In the genomic region with DNA sequence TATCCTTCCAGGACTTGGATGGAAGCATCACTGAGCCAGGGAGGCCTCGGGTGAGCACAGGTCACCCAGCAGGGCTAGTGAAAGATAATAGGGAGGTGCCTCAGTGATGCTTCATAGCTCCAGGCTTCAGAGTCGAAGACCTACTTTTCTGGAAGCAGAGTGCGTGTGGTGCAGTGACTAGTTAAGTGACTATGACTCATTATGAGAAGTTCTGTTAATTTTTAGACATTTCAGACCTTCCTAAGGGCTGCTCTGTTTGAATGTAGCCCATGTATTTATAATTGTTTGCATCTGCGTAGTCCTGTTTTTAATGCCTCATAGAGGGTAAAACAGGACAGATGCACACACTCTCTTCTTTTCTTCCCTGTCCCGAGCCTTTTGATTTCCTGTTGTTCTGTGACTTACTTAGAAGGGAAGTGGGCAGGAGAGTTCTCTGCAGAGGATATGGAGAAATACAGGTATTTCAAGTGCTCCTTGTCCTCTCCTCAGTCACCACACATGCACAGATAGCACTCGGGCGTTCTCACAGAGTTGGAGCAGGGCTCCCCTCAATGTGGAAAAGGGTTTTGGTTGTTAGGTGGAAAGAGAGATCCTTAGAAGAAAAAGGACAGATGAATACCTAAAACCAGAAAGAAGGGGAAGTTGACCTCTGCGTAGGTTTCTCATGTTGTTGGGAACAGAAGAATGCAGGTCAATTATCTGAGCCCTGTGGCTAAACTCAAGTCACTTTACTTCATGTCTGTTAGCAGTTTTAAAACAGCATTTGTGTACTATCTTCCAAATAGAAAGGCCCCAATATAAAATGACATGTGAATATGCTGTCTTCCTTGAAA, we compare ENCODE assay signal across 8 cellular contexts. TPM values are rescaled to one million over a fixed set of nuclear protein-coding genes. Genes with fewer than 3 reads are reported as not detected.
DNase-seq lines count a peak whose midpoint lies in the region; ATAC-seq and TF ChIP-seq lines count a peak whose summit lies in the region.

No MANE protein-coding gene starts in this region.

- CTCF ChIA-PET in activated CD4-positive, alpha-beta memory T cell treated with anti-CD3 and anti-CD28 coated beads, Interleukin-2, amount 10 ng/mL, durations not matched to agents 7 days and 5 days (lab: Charles Lee), result interaction anchor here (0.6 to 9.0 kb wide), 4 partner anchors 9 to 35 kb away, joined by 3 to 71 read pairs (median 4); a partner anchor contains a TSS

- ATAC-seq in CD4-positive, CD25-positive, alpha-beta regulatory T cell (ENCODE audit: low read depth in 2 of 2), result peak; percentile 68 to 70
- ATAC-seq in GM19324 (IDR thresholded peaks at IDR 0.05; ENCODE audit: low FRiP score, unreplicated experiment) (peak; percentile 90), HG03159 (IDR thresholded peaks at IDR 0.05; ENCODE audit: unreplicated experiment) (peak; percentile 97)

- H3K27ac Mint-ChIP-seq in CD4-positive, CD25-positive, alpha-beta regulatory T cell, result peak overlapping the region; percentile 53 to 87 (median 84)
- H3K27ac Mint-ChIP-seq in activated CD4-positive, alpha-beta memory T cell treated with anti-CD3 and anti-CD28 coated beads, Interleukin-2, amount 10 ng/mL, durations not matched to agents 7 days and 5 days, result peak overlapping the region; percentile 89

- peaks cover 26 to 47% (median 36%) of the 10 kb centered on the region in 4 donors for H3K4me1 Mint-ChIP-seq in CD4-positive, CD25-positive, alpha-beta regulatory T cell
- H3K4me1 Mint-ChIP-seq in activated CD4-positive, alpha-beta memory T cell treated with anti-CD3 and anti-CD28 coated beads, Interleukin-2, amount 10 ng/mL, durations not matched to agents 7 days and 5 days, result peaks cover 75% of the 10 kb centered on the region

- POLR2A ChIA-PET in activated CD4-positive, alpha-beta memory T cell treated with anti-CD3 and anti-CD28 coated beads, Interleukin-2, amount 10 ng/mL, durations not matched to agents 7 days and 5 days (lab: Charles Lee), result interaction anchor here (0.8 to 2.8 kb wide), 6 partner anchors 25 to 356 kb away, joined by 3 to 10 read pairs (median 6); a partner anchor contains a TSS

- H3K4me3 Mint-ChIP-seq in CD4-positive, CD25-positive, alpha-beta regulatory T cell, result peak overlapping the region in 2 of 4 donors; percentile 19 to 29
- peak overlapping the region; percentile 43 for H3K4me3 Mint-ChIP-seq in activated CD4-positive, alpha-beta memory T cell treated with anti-CD3 and anti-CD28 coated beads, Interleukin-2, amount 10 ng/mL, durations not matched to agents 7 days and 5 days

- H3K9me3 Mint-ChIP-seq in CD4-positive, CD25-positive, alpha-beta regulatory T cell, result no peaks in the 10 kb centered on the region
- no peaks in the 10 kb centered on the region for H3K9me3 Mint-ChIP-seq in activated CD4-positive, alpha-beta memory T cell treated with anti-CD3 and anti-CD28 coated beads, Interleukin-2, amount 10 ng/mL, durations not matched to agents 7 days and 5 days

- peak in 1 of 3 donors; percentile 81 for DNase-seq in CD4-positive, CD25-positive, alpha-beta regulatory T cell
- DNase-seq in activated CD4-positive, alpha-beta memory T cell treated with anti-CD3 and anti-CD28 coated beads, Interleukin-2, amount 10 ng/mL, durations not matched to agents 7 days and 5 days, result peak; percentile 54
- DNase-seq in kidney epithelial cell (ENCODE audit: low read depth), result peak; percentile 96
- no peak for DNase-seq in NCI-H2029 (lab: John Stamatoyannopoulos, UW)
- DNase-seq in NCI-H1092 treated with DMSO at 0.1 percent for 48 hours (lab: John Stamatoyannopoulos, UW), result no peak
- DNase-seq in suprapubic skin (ENCODE audit: low spot score in 2 of 2), result no peak

- TF ChIP-seq EP300 in suprapubic skin (IDR thresholded peaks at IDR 0.05), result no peak

- peaks cover 13% of the 10 kb centered on the region for H3K4me1 ChIP-seq in CD4-positive, CD25-positive, alpha-beta regulatory T cell (ENCODE audit: control insufficient read depth, insufficient read depth, low read length, poor library complexity, severe bottlenecking)
- H3K4me1 ChIP-seq in suprapubic skin, result peaks cover 10% of the 10 kb centered on the region

- TF ChIP-seq CTCF in kidney epithelial cell (IDR thresholded peaks at IDR 0.05; ENCODE audit: insufficient read depth, low read length, poor library complexity, severe bottlenecking), result no peak
- no peak for TF ChIP-seq CTCF in suprapubic skin (IDR thresholded peaks at IDR 0.05)

- H3K36me3 Mint-ChIP-seq in CD4-positive, CD25-positive, alpha-beta regulatory T cell, result peaks cover 47% of the 10 kb centered on the region
- H3K36me3 Mint-ChIP-seq in activated CD4-positive, alpha-beta memory T cell treated with anti-CD3 and anti-CD28 coated beads, Interleukin-2, amount 10 ng/mL, durations not matched to agents 7 days and 5 days (ENCODE audit: low read depth), result peaks cover 60% of the 10 kb centered on the region

- peak overlapping the region; percentile 33 for H3K27ac ChIP-seq in CD4-positive, CD25-positive, alpha-beta regulatory T cell (ENCODE audit: insufficient read depth, low read length, poor library complexity, severe bottlenecking)
- H3K27ac ChIP-seq in suprapubic skin, result no peak overlapping the region

- peaks cover 17% of the 10 kb centered on the region for H3K36me3 ChIP-seq in CD4-positive, CD25-positive, alpha-beta regulatory T cell (ENCODE audit: control insufficient read depth, insufficient read depth, low read length)
- no peaks in the 10 kb centered on the region for H3K36me3 ChIP-seq in kidney epithelial cell (ENCODE audit: control insufficient read depth, insufficient read depth, low read length)
- H3K36me3 ChIP-seq in suprapubic skin, result peaks cover 21% of the 10 kb centered on the region

- H3K4me3 ChIP-seq in CD4-positive, CD25-positive, alpha-beta regulatory T cell (ENCODE audit: low read depth, low read length), result peak overlapping the region; percentile 26
- no peak overlapping the region for H3K4me3 ChIP-seq in kidney epithelial cell (ENCODE audit: low read depth, low read length)
- no peak overlapping the region for H3K4me3 ChIP-seq in suprapubic skin

- no peaks in the 10 kb centered on the region for H3K27me3 Mint-ChIP-seq in CD4-positive, CD25-positive, alpha-beta regulatory T cell
- no peaks in the 10 kb centered on the region for H3K27me3 Mint-ChIP-seq in activated CD4-positive, alpha-beta memory T cell treated with anti-CD3 and anti-CD28 coated beads, Interleukin-2, amount 10 ng/mL, durations not matched to agents 7 days and 5 days

- WGBS in suprapubic skin, result 61% methylated on average over 8 of the region's 8 CpGs

- no peaks in the 10 kb centered on the region for H3K27me3 ChIP-seq in CD4-positive, CD25-positive, alpha-beta regulatory T cell (ENCODE audit: control insufficient read depth, insufficient read depth, low read length)
- H3K27me3 ChIP-seq in kidney epithelial cell (ENCODE audit: control insufficient read depth, insufficient read depth, low read length), result no peaks in the 10 kb centered on the region
- no peaks in the 10 kb centered on the region for H3K27me3 ChIP-seq in suprapubic skin

- no peaks in the 10 kb centered on the region for H3K9me3 ChIP-seq in CD4-positive, CD25-positive, alpha-beta regulatory T cell (ENCODE audit: control insufficient read depth in 2 of 2, low read length in 2 of 2)
- no peaks in the 10 kb centered on the region for H3K9me3 ChIP-seq in suprapubic skin

- no peak for TF ChIP-seq POLR2A in suprapubic skin (IDR thresholded peaks at IDR 0.05)

RNA-seq across cellular contexts. Expression of a gene that starts 34.7 kb away (rescaled TPM):
- total RNA-seq in CD4-positive, CD25-positive, alpha-beta regulatory T cell, result 21.8 TPM
- polyA plus RNA-seq in CD4-positive, CD25-positive, alpha-beta regulatory T cell, result 10 to 100 TPM; 25.7 to 42.5 (median 29.6) TPM
- total RNA-seq in activated CD4-positive, alpha-beta memory T cell treated with anti-CD3 and anti-CD28 coated beads, Interleukin-2, amount 10 ng/mL, durations not matched to agents 7 days and 5 days, result 10 to 100 TPM; 59.2 to 59.3 TPM
- total RNA-seq in kidney epithelial cell (32.5 and 45.2 TPM in 2 replicates), suprapubic skin (10 to 100 TPM; 21.3 to 37.0 (median 30.5) TPM)

RNA-seq across cellular contexts. Expression of a gene that starts 58.5 kb away (rescaled TPM):
- not detected for total RNA-seq in CD4-positive, CD25-positive, alpha-beta regulatory T cell
- not detected for polyA plus RNA-seq in CD4-positive, CD25-positive, alpha-beta regulatory T cell
- total RNA-seq in activated CD4-positive, alpha-beta memory T cell treated with anti-CD3 and anti-CD28 coated beads, Interleukin-2, amount 10 ng/mL, durations not matched to agents 7 days and 5 days, result not detected
- total RNA-seq in kidney epithelial cell, result 0.14 and 0.50 TPM in 2 replicates
- total RNA-seq in suprapubic skin, result 10 to 100 TPM; 12.1 to 26.1 (median 18.2) TPM

Comparison
In these comparisons a context has a peak if more than half of its experiments do, and no peak if none do; other contexts are left out.
1. DNase-seq: peak in activated CD4-positive, alpha-beta memory T cell treated with anti-CD3 and anti-CD28 coated beads, Interleukin-2, amount 10 ng/mL, durations not matched to agents 7 days and 5 days (single experiment) and kidney epithelial cell (single experiment); none in NCI-H2029 (single experiment), NCI-H1092 treated with DMSO at 0.1 percent for 48 hours (single experiment) and suprapubic skin (0 of 2).
2. Peak in every context shown above with its lines, with median percentiles within 50 percentile points of each other: ATAC-seq.